In the genomic region with DNA sequence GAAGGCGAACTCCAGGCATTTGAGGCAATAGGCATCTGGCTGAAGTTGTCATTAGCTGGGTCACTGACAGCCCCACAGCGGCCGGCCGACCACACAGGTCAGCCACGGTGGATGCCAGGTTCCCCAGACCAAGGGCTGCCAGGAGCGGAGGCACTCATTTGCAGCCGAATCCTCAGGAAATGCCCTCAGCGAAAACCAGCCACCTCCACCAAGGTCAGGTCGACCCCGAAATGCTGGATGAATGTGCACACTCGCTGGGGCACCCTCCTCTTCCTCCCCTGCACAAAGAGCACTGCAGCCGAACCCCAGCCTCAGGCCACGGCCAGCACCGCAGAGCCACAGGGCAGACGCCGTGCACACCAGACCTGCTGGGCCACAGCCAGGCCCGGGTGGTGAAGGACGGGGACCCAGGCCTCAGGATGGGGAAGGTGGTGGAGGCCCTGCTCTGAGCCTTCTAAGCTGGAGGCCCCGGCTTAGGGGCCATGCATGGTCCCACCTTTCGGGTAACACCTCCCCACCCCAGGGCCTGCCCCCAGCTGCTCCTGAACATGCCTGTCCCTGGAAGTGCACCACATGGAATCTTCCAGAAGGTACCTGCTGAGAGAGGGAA, we compare ENCODE assay signal across 20 cellular contexts.
"Had no signal": no experiment of that assay in that cellular context is flagged by ENCODE, and none has a peak within 500 bp of the region (broad histone marks: within the 10 kb centered on the region; RNA-seq: fewer than 3 reads in every experiment).

No MANE protein-coding gene starts in this region.

- H3K27ac ChIP-seq: heart left ventricle, SK-N-MC, testis, transverse colon, uterus had no signal

- ATAC-seq: esophagus mucosa; naive thymus-derived CD8-positive, alpha-beta T cell had no signal

- H3K4me1 ChIP-seq: heart left ventricle, testis, transverse colon, uterus had no signal

- H3K9me3 Mint-ChIP-seq: activated naive CD4-positive, alpha-beta T cell treated with anti-CD3 and anti-CD28 coated beads for 36 hours; endodermal cell; memory B cell; naive thymus-derived CD8-positive, alpha-beta T cell had no signal

- DNase-seq: activated CD4-positive, alpha-beta T cell treated with anti-CD3 and anti-CD28 coated beads for 4 hours; activated CD4-positive, alpha-beta T cell treated with anti-CD3 and anti-CD28 coated beads, Interleukin-2, amount 50 U/mL, for 48 hours; activated CD8-positive, alpha-beta memory T cell treated with anti-CD3 and anti-CD28 coated beads for 24 hours; activated effector memory CD4-positive, alpha-beta T cell treated with Interleukin-2 at 50 U/mL for 16 hours; activated naive CD4-positive, alpha-beta T cell treated with anti-CD3 and anti-CD28 coated beads for 36 hours; amniotic stem cell; central memory CD4-positive, alpha-beta T cell; endodermal cell; foreskin fibroblast; midbrain; stimulated activated naive CD4-positive, alpha-beta T cell; testis; transverse colon; uterus had no signal

- H3K27me3 ChIP-seq: testis, transverse colon, uterus had no signal

- H3K4me1 Mint-ChIP-seq: endodermal cell had no signal

- H3K27me3 Mint-ChIP-seq: dendritic cell treated with granulocyte-macrophage colony-stimulating factor and Interleukin-4, amounts not matched to agents 40 ng/mL and 50 ng/mL, for 4 days; memory B cell; naive thymus-derived CD8-positive, alpha-beta T cell had no signal

- H3K4me3 ChIP-seq: heart left ventricle, SK-N-MC, testis, transverse colon, uterus had no signal

- H3K9me3 ChIP-seq: heart left ventricle, testis, transverse colon, uterus had no signal

- H3K27ac Mint-ChIP-seq: activated naive CD4-positive, alpha-beta T cell treated with anti-CD3 and anti-CD28 coated beads for 36 hours; dendritic cell treated with granulocyte-macrophage colony-stimulating factor and Interleukin-4, amounts not matched to agents 40 ng/mL and 50 ng/mL, for 4 days; endodermal cell; memory B cell had no signal

- H3K4me3 Mint-ChIP-seq: activated naive CD4-positive, alpha-beta T cell treated with anti-CD3 and anti-CD28 coated beads for 36 hours; dendritic cell treated with granulocyte-macrophage colony-stimulating factor and Interleukin-4, amounts not matched to agents 40 ng/mL and 50 ng/mL, for 4 days; endodermal cell; memory B cell; naive thymus-derived CD8-positive, alpha-beta T cell had no signal

- H3K36me3 ChIP-seq: heart left ventricle, transverse colon, uterus had no signal
